In genomic region chr12:6778212-6778570, GRCh38 we compare ENCODE assay signal across 8 cellular contexts. TPM values are rescaled to one million over a fixed set of nuclear protein-coding genes. Genes with fewer than 3 reads are reported as not detected.
DNase-seq lines count a peak whose midpoint lies in the region; ATAC-seq and TF ChIP-seq lines count a peak whose summit lies in the region.

No MANE protein-coding gene starts in this region.

- TF ChIP-seq CTCF in PC-3 (conservative IDR thresholded peaks at IDR 0.05; ENCODE audit: low read depth, low read length), result no peak
- TF ChIP-seq CTCF in esophagus squamous epithelium (IDR thresholded peaks at IDR 0.05), result no peak

- H3F3A ChIP-seq in PC-3 (ENCODE audit: low read length, unreplicated experiment), result no peaks in the 10 kb centered on the region

- ATAC-seq in PC-3 (peak; percentile 6; the same call in 1 of the 2 replicates), GM21737 (IDR thresholded peaks at IDR 0.05; ENCODE audit: unreplicated experiment) (no peak), HG02798 (IDR thresholded peaks at IDR 0.05; ENCODE audit: poor library complexity, unreplicated experiment) (no peak)

- intact Hi-C loops in PC-3 (cut with micrococcal nuclease) (no loop called here), esophagus squamous epithelium (cut with DNase I) (no loop called here)

- H3K4me3 ChIP-seq in PC-3 (ENCODE audit: low read length), result peak overlapping the region; percentile 68
- H3K4me3 ChIP-seq in esophagus squamous epithelium, result peak overlapping the region; percentile 21 to 65 (median 46)

- H3K4me1 ChIP-seq in PC-3 (ENCODE audit: insufficient read depth, low read length), result peaks cover 4% of the 10 kb centered on the region; the same call in 1 of the 2 replicates
- peaks cover 11 to 32% (median 17%) of the 10 kb centered on the region in 3 donors for H3K4me1 ChIP-seq in esophagus squamous epithelium

- no peaks in the 10 kb centered on the region for H3K9me2 ChIP-seq in PC-3 (replicated peaks; ENCODE audit: low read length)

- H3K27me3 ChIP-seq in PC-3 (ENCODE audit: low read length) (no peaks in the 10 kb centered on the region), esophagus squamous epithelium (peaks cover 0 to 9% (median 0%) of the 10 kb centered on the region in 4 donors)

- CTCF ChIA-PET in PC-3 (lab: Charles Lee), result interaction anchor here (0.6 kb wide), 5 partner anchors 11 to 91 kb away, joined by 4 to 10 read pairs (median 6); no protein-coding TSS in a partner anchor

- H3K27ac ChIP-seq in PC-3 (ENCODE audit: low read length) (no peak overlapping the region), esophagus squamous epithelium (peak overlapping the region; percentile 44 to 80 (median 73))

- 0 out of 2 replicates have a peak overlapping the region, but pooled peaks have one; percentile 41 for H3K9ac ChIP-seq in PC-3 (ENCODE audit: low read length)

- no TSS peak for BruUV-seq in PC-3 (replicated peaks; lab: Mats Ljungman, UMichigan)

- 11 to 37% methylated on average over 5 to 11 of the region's 14 CpGs for WGBS in esophagus squamous epithelium, 2 donors

- H3K9me3 ChIP-seq in PC-3 (ENCODE audit: low read length) (no peaks in the 10 kb centered on the region), esophagus squamous epithelium (no peaks in the 10 kb centered on the region)

- H4K20me1 ChIP-seq in PC-3 (ENCODE audit: low read length), result no peaks in the 10 kb centered on the region

- H2AFZ ChIP-seq in PC-3 (ENCODE audit: low read length), result peak overlapping the region; percentile 85

- TF ChIP-seq POLR2A in esophagus squamous epithelium (IDR thresholded peaks at IDR 0.05), result no peak

- DNase-seq in ELF-1 (ENCODE audit: low read depth, low spot score), result peak; percentile 61
- no peak for DNase-seq in PC-3
- no peak for DNase-seq in esophagus squamous epithelium (lab: John Stamatoyannopoulos, UW)
- peak; percentile 55 for DNase-seq in occipital lobe (lab: John Stamatoyannopoulos, UW)
- DNase-seq in stimulated activated CD4-positive, alpha-beta T cell treated with anti-CD3 and anti-CD28 coated beads, Interleukin-1b, Interleukin-23, amount 100 ng/mL, for 48 hours, result no peak
- DNase-seq in SW 1271 (lab: John Stamatoyannopoulos, UW), result no peak

- H3K79me2 ChIP-seq in PC-3 (ENCODE audit: low read length), result no peaks in the 10 kb centered on the region

- H3K36me3 ChIP-seq in PC-3 (ENCODE audit: low read depth, low read length) (no peaks in the 10 kb centered on the region), esophagus squamous epithelium (no peaks in the 10 kb centered on the region)

- peak overlapping the region; percentile 87 for H3K4me2 ChIP-seq in PC-3 (ENCODE audit: low read length)

- POLR2A ChIA-PET in PC-3 (lab: Charles Lee; ENCODE audit: unreplicated experiment), result interaction anchor here (0.6 to 1.0 kb wide), 2 partner anchors 24 to 89 kb away, joined by 7 to 16 read pairs; partner anchors contain the start of gene ZNF384

RNA-seq across cellular contexts. Expression of gene LAG3, which starts 5.9 kb away (rescaled TPM):
- 0.40 and 0.58 TPM in 2 replicates for total RNA-seq in PC-3 (2014; rRNA removed)
- total RNA-seq in esophagus squamous epithelium, result under 1 TPM in 3 of 4 donors, not detected in 1; 0.35 to 0.76 (median 0.50) TPM
- not detected for total RNA-seq in occipital lobe

RNA-seq across cellular contexts. Expression of gene CD4, which starts 11.1 kb away (rescaled TPM):
- total RNA-seq in PC-3 (2014; rRNA removed) (0.23 TPM in 1 of 2 replicates, not detected in the other), esophagus squamous epithelium (10 to 100 TPM in 1 of 4 donors, 1 to 10 TPM in 3; 1.2 to 11.8 (median 5.0) TPM), occipital lobe (2.3 TPM)

RNA-seq across cellular contexts. Expression of gene PTMS, which starts 12.0 kb away (rescaled TPM):
- total RNA-seq in PC-3 (2014; rRNA removed) (46.4 and 84.7 TPM in 2 replicates), esophagus squamous epithelium (100 to 1,000 TPM in 3 of 4 donors, 10 to 100 TPM in 1; 78.2 to 149 (median 123) TPM), occipital lobe (26.8 TPM)

RNA-seq across cellular contexts. Expression of gene MLF2, which starts 25.2 kb away (rescaled TPM):
- total RNA-seq in PC-3 (2014; rRNA removed), result 222 and 248 TPM in 2 replicates
- total RNA-seq in esophagus squamous epithelium, result 100 to 1,000 TPM; 158 to 170 (median 162) TPM
- total RNA-seq in occipital lobe, result 81.4 TPM

RNA-seq across cellular contexts. Expression of gene GPR162, which starts 43.4 kb away (rescaled TPM):
- not detected in 2 replicates for total RNA-seq in PC-3 (2014; rRNA removed)
- 1 to 10 TPM in 3 of 4 donors, not detected in 1; 1.3 to 2.3 (median 1.5) TPM for total RNA-seq in esophagus squamous epithelium
- total RNA-seq in occipital lobe, result 61.3 TPM

Comparison
In these comparisons a context has a peak if more than half of its experiments do, and no peak if none do; other contexts are left out.
1. DNase-seq: peak in ELF-1 (single experiment) and occipital lobe (single experiment); none in PC-3 (single experiment), esophagus squamous epithelium (single experiment), stimulated activated CD4-positive, alpha-beta T cell treated with anti-CD3 and anti-CD28 coated beads, Interleukin-1b, Interleukin-23, amount 100 ng/mL, for 48 hours (single experiment) and SW 1271 (0 of 2).